In the genomic region with DNA sequence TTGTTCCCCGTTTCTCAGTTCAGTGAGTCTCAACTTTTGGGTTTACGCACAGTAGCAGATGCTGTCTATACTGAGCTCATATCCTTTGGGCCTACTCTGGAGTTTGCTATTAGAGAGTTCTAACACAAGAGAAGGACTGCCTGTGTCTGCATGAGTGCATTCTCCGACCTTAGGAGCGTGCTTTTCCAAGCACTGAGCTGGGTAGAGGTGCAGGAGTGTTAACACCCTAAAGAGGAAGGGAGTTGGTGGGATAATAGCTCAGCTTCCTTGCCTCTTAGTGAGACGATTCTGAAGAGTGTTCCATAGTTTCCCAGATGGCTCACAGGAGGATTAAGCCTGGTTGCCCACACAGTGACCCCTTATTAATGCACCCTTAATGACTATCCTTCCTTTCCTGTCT, we compare ENCODE assay signal across 1 cellular context.
TF ChIP-seq lines count a peak whose summit lies in the region.

No MANE protein-coding gene starts in this region.

TF ChIP-seq in K562, 482 proteins besides CTCF, POLR2A, EP300 and RAD21:
- TF ChIP-seq NFIX (CRISPR knock-in tag; IDR thresholded peaks at IDR 0.05; ENCODE audit: low read depth), result no peak
- TF ChIP-seq SRSF7 (optimal IDR thresholded peaks at IDR 0.05; ENCODE audit: low read depth, low read length), result no peak
- TF ChIP-seq HDAC2 (IDR thresholded peaks at IDR 0.05), result no peak
- TF ChIP-seq ZNF589 (CRISPR knock-in tag; IDR thresholded peaks at IDR 0.05; ENCODE audit: low read depth), result no peak
- TF ChIP-seq ZNF408 (CRISPR knock-in tag; IDR thresholded peaks at IDR 0.05; ENCODE audit: low read depth), result no peak
- TF ChIP-seq, protein P1, sequence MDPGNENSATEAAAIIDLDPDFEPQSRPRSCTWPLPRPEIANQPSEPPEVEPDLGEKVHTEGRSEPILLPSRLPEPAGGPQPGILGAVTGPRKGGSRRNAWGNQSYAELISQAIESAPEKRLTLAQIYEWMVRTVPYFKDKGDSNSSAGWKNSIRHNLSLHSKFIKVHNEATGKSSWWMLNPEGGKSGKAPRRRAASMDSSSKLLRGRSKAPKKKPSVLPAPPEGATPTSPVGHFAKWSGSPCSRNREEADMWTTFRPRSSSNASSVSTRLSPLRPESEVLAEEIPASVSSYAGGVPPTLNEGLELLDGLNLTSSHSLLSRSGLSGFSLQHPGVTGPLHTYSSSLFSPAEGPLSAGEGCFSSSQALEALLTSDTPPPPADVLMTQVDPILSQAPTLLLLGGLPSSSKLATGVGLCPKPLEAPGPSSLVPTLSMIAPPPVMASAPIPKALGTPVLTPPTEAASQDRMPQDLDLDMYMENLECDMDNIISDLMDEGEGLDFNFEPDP (CRISPR knock-in tag; IDR thresholded peaks at IDR 0.05), result no peak
- no peak for TF ChIP-seq FOXK1 (CRISPR knock-in tag; IDR thresholded peaks at IDR 0.05; ENCODE audit: borderline replicate concordance)
- TF ChIP-seq MAFF (IDR thresholded peaks at IDR 0.05; ENCODE audit: low read length), result no peak
- TF ChIP-seq ZFP1 (CRISPR knock-in tag; IDR thresholded peaks at IDR 0.05), result no peak
- no peak for TF ChIP-seq DNMT1 (IDR thresholded peaks at IDR 0.05)
- no peak for TF ChIP-seq MIER1 (IDR thresholded peaks at IDR 0.05; ENCODE audit: low read depth)
- TF ChIP-seq BHLHE40 (IDR thresholded peaks at IDR 0.05; ENCODE audit: low read length), result no peak
- TF ChIP-seq, protein P2, sequence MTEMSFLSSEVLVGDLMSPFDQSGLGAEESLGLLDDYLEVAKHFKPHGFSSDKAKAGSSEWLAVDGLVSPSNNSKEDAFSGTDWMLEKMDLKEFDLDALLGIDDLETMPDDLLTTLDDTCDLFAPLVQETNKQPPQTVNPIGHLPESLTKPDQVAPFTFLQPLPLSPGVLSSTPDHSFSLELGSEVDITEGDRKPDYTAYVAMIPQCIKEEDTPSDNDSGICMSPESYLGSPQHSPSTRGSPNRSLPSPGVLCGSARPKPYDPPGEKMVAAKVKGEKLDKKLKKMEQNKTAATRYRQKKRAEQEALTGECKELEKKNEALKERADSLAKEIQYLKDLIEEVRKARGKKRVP (CRISPR knock-in tag; IDR thresholded peaks at IDR 0.05), result no peak
- TF ChIP-seq HMGN3 (IDR thresholded peaks at IDR 0.05; ENCODE audit: borderline replicate concordance, extremely low read depth, insufficient read length, low read depth, low read length), result no peak
- TF ChIP-seq FOXJ2 (tag; IDR thresholded peaks at IDR 0.05), result no peak
- no peak for TF ChIP-seq XRCC3 (IDR thresholded peaks at IDR 0.05)
- no peak for TF ChIP-seq RFX7 (CRISPR knock-in tag; IDR thresholded peaks at IDR 0.05)
- TF ChIP-seq SNRNP70 (optimal IDR thresholded peaks at IDR 0.05; ENCODE audit: low read depth, low read length), result no peak
- no peak for TF ChIP-seq NUFIP1 (IDR thresholded peaks at IDR 0.05; ENCODE audit: partially characterized antibody)
